ENCODE assay signal across 17 cellular contexts in genomic region chr4:88255111-88255510, GRCh38. TPM values are rescaled to one million over a fixed set of nuclear protein-coding genes. Genes with fewer than 3 reads are reported as not detected.
DNase-seq lines count a peak whose midpoint lies in the region; ATAC-seq and TF ChIP-seq lines count a peak whose summit lies in the region.
"Had no signal": no experiment of that assay in that cellular context is flagged by ENCODE, and none has a peak within 500 bp of the region (broad histone marks: within the 10 kb centered on the region; RNA-seq: fewer than 3 reads in every experiment).

No MANE protein-coding gene starts in this region.

- intact Hi-C loops in IMR-90 (cut with micrococcal nuclease) = no loop called here
- intact Hi-C loops in sigmoid colon (cut with DNase I) = no loop called here

- H3K27ac ChIP-seq in IMR-90 (ENCODE audit: insufficient read depth, low read length) = no peak overlapping the region
- no peak overlapping the region for H3K27ac ChIP-seq in sigmoid colon
- H3K27ac ChIP-seq: BLaER1 treated with 17β-estradiol and CSF1 and Interleukin-3, amounts not matched to agents 10 nM and 100 nM; C4-2B had no signal

- H4K20me1 ChIP-seq in IMR-90 (ENCODE audit: insufficient read depth, low read length) = no peaks in the 10 kb centered on the region
- H4K20me1 ChIP-seq: BLaER1 treated with 17β-estradiol and CSF1 and Interleukin-3, amounts not matched to agents 10 nM and 100 nM had no signal

- H4K5ac ChIP-seq in IMR-90 (ENCODE audit: low read depth, low read length) = no peak overlapping the region

- TF ChIP-seq RAD21 in IMR-90 (IDR thresholded peaks at IDR 0.05; ENCODE audit: low read length) = no peak

- no peak overlapping the region for H3K14ac ChIP-seq in IMR-90 (replicated peaks; ENCODE audit: low read depth, low read length)

- dilution Hi-C loops in IMR-90 (cut with HindIII; ENCODE audit: low sequenced_read_pairs, unreplicated experiment) = no loop called here

- H3K9me1 ChIP-seq in IMR-90 (ENCODE audit: insufficient read depth, low read length) = no peaks in the 10 kb centered on the region

- no peak overlapping the region for H3K23ac ChIP-seq in IMR-90 (ENCODE audit: low read depth, low read length)

- no peaks in the 10 kb centered on the region for H3K9me3 ChIP-seq in IMR-90 (ENCODE audit: control insufficient read depth, insufficient read depth, low read length)
- H3K9me3 ChIP-seq in sigmoid colon = no peaks in the 10 kb centered on the region
- H3K9me3 ChIP-seq: BLaER1 treated with 17β-estradiol and CSF1 and Interleukin-3, amounts not matched to agents 10 nM and 100 nM; Caco-2 had no signal

- no peak overlapping the region for H4K91ac ChIP-seq in IMR-90 (ENCODE audit: insufficient read depth, low read depth, low read length)

- CTCF ChIA-PET in IMR-90 (lab: Yijun Ruan, JAX) = interaction anchor here (0.6 kb wide), 1 partner anchor 676 kb away, joined by 7 read pairs; no protein-coding TSS in a partner anchor

- no peak for TF ChIP-seq EP300 in sigmoid colon (IDR thresholded peaks at IDR 0.05)

- BruUV-seq in IMR-90 (replicated peaks; lab: Mats Ljungman, UMichigan) = no TSS peak

- no peak overlapping the region for H2AK5ac ChIP-seq in IMR-90 (ENCODE audit: low read depth, low read length)

- H3K18ac ChIP-seq in IMR-90 (ENCODE audit: low read depth, low read length) = no peak overlapping the region

- H2BK15ac ChIP-seq in IMR-90 (ENCODE audit: low read depth, low read length) = no peak overlapping the region

- H2AK9ac ChIP-seq in IMR-90 (replicated peaks; ENCODE audit: low read depth, low read length, poor library complexity) = no peak overlapping the region

- H3K27me3 ChIP-seq in IMR-90 (ENCODE audit: control insufficient read depth, insufficient read depth, low read length) (no peaks in the 10 kb centered on the region; the same call in 1 of the 2 replicates), sigmoid colon (no peaks in the 10 kb centered on the region)
- H3K27me3 ChIP-seq: BLaER1 treated with 17β-estradiol and CSF1 and Interleukin-3, amounts not matched to agents 10 nM and 100 nM had no signal

- H2BK5ac ChIP-seq in IMR-90 (ENCODE audit: low read depth, low read length, poor library complexity, severe bottlenecking) = no peak overlapping the region

- H3K79me1 ChIP-seq in IMR-90 (ENCODE audit: low read depth in 1 of 2, low read length in 2 of 2) = no peaks in the 10 kb centered on the region

- H2BK20ac ChIP-seq in IMR-90 (ENCODE audit: low read depth, low read length) = no peak overlapping the region

- H3K4me3 ChIP-seq in IMR-90 (ENCODE audit: insufficient read depth, low read depth, low read length) (no peak overlapping the region), sigmoid colon (no peak overlapping the region)
- H3K4me3 ChIP-seq: BLaER1 treated with 17β-estradiol and CSF1 and Interleukin-3, amounts not matched to agents 10 nM and 100 nM; GM12878 had no signal

- WGBS in IMR-90 (ENCODE audit: extremely low coverage in 2 of 2, insufficient read length in 1 of 2), 2 experiments = 40% methylated on average over 1 of the region's 2 CpGs; no CpG with 5 or more reads in 1 of the 2 experiments
- WGBS in sigmoid colon, 2 donors = 84 to 87% methylated on average over 2 of the region's 2 CpGs

- in situ Hi-C loops in G401 (cut with HindIII; ENCODE audit: low sequenced_read_pairs) (loop anchor here (25.0 kb wide), 1 partner anchor 257 kb away; the partner anchor contains the start of gene PYURF), IMR-90 (cut with MboI; ENCODE audit: low sequenced_read_pairs) (no loop called here)

- H3K4ac ChIP-seq in IMR-90 (ENCODE audit: low read depth, low read length) = no peak overlapping the region

- no peak overlapping the region for H3K4me2 ChIP-seq in IMR-90 (ENCODE audit: low read depth, low read length)
- H3K4me2 ChIP-seq: BLaER1 treated with 17β-estradiol and CSF1 and Interleukin-3, amounts not matched to agents 10 nM and 100 nM had no signal

- peak; percentile 89 for DNase-seq in G401 (ENCODE audit: low spot score)
- no peak for DNase-seq in IMR-90
- peak; percentile 78 for DNase-seq in cerebellum (ENCODE audit: low spot score)
- DNase-seq in sigmoid colon = no peak
- DNase-seq: 8988T; ACHN; AML-193; Caco-2; Calu3; CD4-positive, alpha-beta T cell; CD8-positive, alpha-beta T cell; DMS79 treated with DMSO at 0.1 percent for 48 hours; GDM1 had no signal

- no peaks in the 10 kb centered on the region for H3K36me3 ChIP-seq in IMR-90 (ENCODE audit: control insufficient read depth, insufficient read depth, low read length)
- no peaks in the 10 kb centered on the region for H3K36me3 ChIP-seq in sigmoid colon

- H2BK120ac ChIP-seq in IMR-90 (ENCODE audit: low read depth, low read length) = no peak overlapping the region

- no peak overlapping the region for H3K56ac ChIP-seq in IMR-90 (ENCODE audit: extremely low read depth, insufficient read depth, low read length)

- H2AFZ ChIP-seq in IMR-90 (replicated peaks; ENCODE audit: low read length, poor library complexity) = peak overlapping the region; percentile 32

- H4K8ac ChIP-seq in IMR-90 (ENCODE audit: low read depth in 2 of 2, low read length in 2 of 2) = no peak overlapping the region

- TF ChIP-seq POLR2A in IMR-90 (IDR thresholded peaks at IDR 0.05; ENCODE audit: low read depth, low read length) (no peak), sigmoid colon (IDR thresholded peaks at IDR 0.05) (no peak)

- H3K9ac ChIP-seq in IMR-90 (ENCODE audit: low read depth, low read length) = no peak overlapping the region
- H3K9ac ChIP-seq: BLaER1 treated with 17β-estradiol and CSF1 and Interleukin-3, amounts not matched to agents 10 nM and 100 nM had no signal

- POLR2A ChIA-PET in IMR-90 (lab: Charles Lee; ENCODE audit: unreplicated experiment) = no interaction called here

- H3K4me1 ChIP-seq in IMR-90 (ENCODE audit: control insufficient read depth, insufficient read depth, low read length) (no peaks in the 10 kb centered on the region), sigmoid colon (no peaks in the 10 kb centered on the region)
- H3K4me1 ChIP-seq: Caco-2 had no signal

- TF ChIP-seq CTCF in IMR-90 (conservative IDR thresholded peaks at IDR 0.05; ENCODE audit: low read depth, low read length) = no peak
- no peak for TF ChIP-seq CTCF in sigmoid colon (IDR thresholded peaks at IDR 0.05)

- no peak for ATAC-seq in IMR-90 (ENCODE audit: low read depth)
- ATAC-seq in GM19452 (IDR thresholded peaks at IDR 0.05; ENCODE audit: unreplicated experiment) = no peak
- ATAC-seq: CD8-positive, alpha-beta T cell; GM12878 had no signal

TF ChIP-seq in IMR-90, 13 proteins besides CTCF, POLR2A, EP300 and RAD21:
- TF ChIP-seq SMC3 (IDR thresholded peaks at IDR 0.05; ENCODE audit: low read depth, low read length) (no peak), RCOR1 (IDR thresholded peaks at IDR 0.05; ENCODE audit: insufficient replicate concordance, low read length) (no peak), USF2 (IDR thresholded peaks at IDR 0.05; ENCODE audit: low read depth, low read length) (no peak), FOS (IDR thresholded peaks at IDR 0.05; ENCODE audit: low read depth, low read length) (no peak), MAZ (IDR thresholded peaks at IDR 0.05; ENCODE audit: borderline replicate concordance, low read depth, low read length) (no peak), ELK1 (IDR thresholded peaks at IDR 0.05; ENCODE audit: borderline replicate concordance, low read depth, low read length) (no peak), CEBPB (IDR thresholded peaks at IDR 0.05; ENCODE audit: low read depth, low read length) (no peak), NFE2L2 (IDR thresholded peaks at IDR 0.05; ENCODE audit: low read depth, low read length) (no peak), RFX5 (IDR thresholded peaks at IDR 0.05; ENCODE audit: low read depth, low read length) (no peak), MAFK (IDR thresholded peaks at IDR 0.05; ENCODE audit: low read depth, low read length) (no peak), CHD1 (IDR thresholded peaks at IDR 0.05; ENCODE audit: low read depth, low read length) (no peak), MXI1 (IDR thresholded peaks at IDR 0.05; ENCODE audit: borderline replicate concordance, low read depth, low read length) (no peak), BHLHE40 (IDR thresholded peaks at IDR 0.05; ENCODE audit: low read depth, low read length) (no peak)
TF ChIP-seq in IMR-90: peak in this region for 0.

RNA-seq across cellular contexts. Expression of gene PPM1K, which starts 29.2 kb away (rescaled TPM):
- total RNA-seq in G401 (2014; rRNA removed; shearing (Covaris generic)) = 21.2 and 21.4 TPM in 2 replicates
- total RNA-seq in IMR-90 (2012; rRNA removed) (11.5 and 11.9 TPM in 2 replicates), cerebellum (90.6 TPM), sigmoid colon (10 to 100 TPM; 12.6 to 16.8 (median 15.4) TPM)
- polyA plus RNA-seq in IMR-90 (2012; rRNA removed) (5.4 and 6.1 TPM in 2 replicates), sigmoid colon (10 to 100 TPM in 1 of 3 donors, 1 to 10 TPM in 2; 1.6 to 15.6 (median 4.8) TPM)
- polyA plus RNA-seq in IMR-90 (2012; cell fraction: cytosol; rRNA removed) = 4.0 and 4.1 TPM in 2 replicates
- polyA plus RNA-seq in IMR-90 (2012; cell fraction: nucleus; rRNA removed; ENCODE audit: low replicate concordance) = 7.1 and 10.1 TPM in 2 replicates

Comparison
In these comparisons a context has a peak if more than half of its experiments do, and no peak if none do; other contexts are left out.
1. DNase-seq: peak in G401 (single experiment) and cerebellum (single experiment); none in IMR-90 (single experiment) and sigmoid colon (single experiment).